10 cellular contexts compared by ENCODE assay signal in genomic region chr17:82350182-82351030, GRCh38. TPM values are rescaled to one million over a fixed set of nuclear protein-coding genes. Genes with fewer than 3 reads are reported as not detected.
DNase-seq lines count a peak whose midpoint lies in the region; ATAC-seq and TF ChIP-seq lines count a peak whose summit lies in the region.
"Had no signal": no experiment of that assay in that cellular context is flagged by ENCODE, and none has a peak within 500 bp of the region (broad histone marks: within the 10 kb centered on the region; RNA-seq: fewer than 3 reads in every experiment).

No MANE protein-coding gene starts in this region.

- no peak for TF ChIP-seq POLR2A in IMR-90 (IDR thresholded peaks at IDR 0.05; ENCODE audit: low read depth, low read length)
- TF ChIP-seq POLR2A in thyroid gland (IDR thresholded peaks at IDR 0.05), result no peak

- H3K4me3 ChIP-seq in IMR-90 (ENCODE audit: insufficient read depth, low read depth, low read length), result no peak overlapping the region
- H3K4me3 ChIP-seq in thyroid gland (replicated peaks in 1 of 3), result no peak overlapping the region

- BruUV-seq in IMR-90 (replicated peaks; lab: Mats Ljungman, UMichigan), result no TSS peak

- peak overlapping the region; percentile 43 for H2AFZ ChIP-seq in IMR-90 (replicated peaks; ENCODE audit: low read length, poor library complexity)

- WGBS in IMR-90 (ENCODE audit: extremely low coverage in 2 of 2, insufficient read length in 1 of 2), 2 experiments, result 96% methylated on average over 8 of the region's 28 CpGs; no CpG with 5 or more reads in 1 of the 2 experiments
- 91 to 92% methylated on average over 16 to 21 of the region's 28 CpGs for WGBS in thyroid gland, 2 donors

- in situ Hi-C loops in IMR-90 (cut with MboI; ENCODE audit: low sequenced_read_pairs), result loop anchor here (5.0 to 10.0 kb wide), 3 partner anchors 57 to 424 kb away; no protein-coding TSS in a partner anchor

- H3K9me3 ChIP-seq in IMR-90 (ENCODE audit: control insufficient read depth, insufficient read depth, low read length) (no peaks in the 10 kb centered on the region), thyroid gland (no peaks in the 10 kb centered on the region)

- no peak overlapping the region for H2BK120ac ChIP-seq in IMR-90 (ENCODE audit: low read depth, low read length)

- H3K27ac ChIP-seq in IMR-90 (ENCODE audit: insufficient read depth, low read length) (no peak overlapping the region), thyroid gland (no peak overlapping the region)

- no peak overlapping the region for H2AK5ac ChIP-seq in IMR-90 (ENCODE audit: low read depth, low read length)

- no peak for TF ChIP-seq CTCF in IMR-90 (conservative IDR thresholded peaks at IDR 0.05; ENCODE audit: low read depth, low read length)
- no peak for TF ChIP-seq CTCF in thyroid gland (IDR thresholded peaks at IDR 0.05)

- dilution Hi-C loops in IMR-90 (cut with HindIII; ENCODE audit: low sequenced_read_pairs, unreplicated experiment), result no loop called here

- DNase-seq in ELR (ENCODE audit: low read depth) (peak; percentile 40), IMR-90 (no peak), DMS53 (lab: John Stamatoyannopoulos, UW) (no peak), thyroid gland (no peak)
- peak; percentile 72 for DNase-seq in activated CD4-positive, alpha-beta T cell treated with anti-CD3 and anti-CD28 coated beads for 48 hours
- peak; percentile 32 for DNase-seq in stimulated activated CD4-positive, alpha-beta T cell treated with anti-CD3 and anti-CD28 coated beads, Interleukin-12 subunit alpha, Interleukin-12 subunit beta, amount 100 ng/mL, for 4 hours
- DNase-seq: effector CD8-positive, alpha-beta T cell; NCI-H2107 had no signal

- ATAC-seq in IMR-90 (ENCODE audit: low read depth) (no peak), GM21619 (IDR thresholded peaks at IDR 0.05; ENCODE audit: unreplicated experiment) (no peak), HG02588 (IDR thresholded peaks at IDR 0.05; ENCODE audit: unreplicated experiment) (no peak)

- H3K36me3 ChIP-seq in IMR-90 (ENCODE audit: control insufficient read depth, insufficient read depth, low read length) (no peaks in the 10 kb centered on the region), thyroid gland (no peaks in the 10 kb centered on the region)

- H3K4me2 ChIP-seq in IMR-90 (ENCODE audit: low read depth, low read length), result no peak overlapping the region

- peaks cover 7% of the 10 kb centered on the region; the same call in 1 of the 2 replicates for H4K20me1 ChIP-seq in IMR-90 (ENCODE audit: insufficient read depth, low read length)

- intact Hi-C loops in IMR-90 (cut with micrococcal nuclease) (loop anchor here (1.0 kb wide), 1 partner anchor 144 kb away; no protein-coding TSS in a partner anchor), thyroid gland (cut with DNase I) (loop anchor here (5.0 to 10.0 kb wide), 2 partner anchors 202 to 424 kb away; no protein-coding TSS in a partner anchor)

- no peak overlapping the region for H2BK5ac ChIP-seq in IMR-90 (ENCODE audit: low read depth, low read length, poor library complexity, severe bottlenecking)

- no peak overlapping the region for H4K91ac ChIP-seq in IMR-90 (ENCODE audit: insufficient read depth, low read depth, low read length)

- no peak overlapping the region for H4K5ac ChIP-seq in IMR-90 (ENCODE audit: low read depth, low read length)

- H4K8ac ChIP-seq in IMR-90 (ENCODE audit: low read depth in 2 of 2, low read length in 2 of 2), result no peak overlapping the region

- no peak overlapping the region for H3K9ac ChIP-seq in IMR-90 (ENCODE audit: low read depth, low read length)

- no peak overlapping the region for H3K56ac ChIP-seq in IMR-90 (ENCODE audit: extremely low read depth, insufficient read depth, low read length)

- H3K4me1 ChIP-seq in IMR-90 (ENCODE audit: control insufficient read depth, insufficient read depth, low read length) (peaks cover under 1% of the 10 kb centered on the region; the same call in 1 of the 2 replicates), thyroid gland (peaks cover 3 to 18% of the 10 kb centered on the region in 2 donors)

- POLR2A ChIA-PET in IMR-90 (lab: Charles Lee; ENCODE audit: unreplicated experiment), result no interaction called here

- H2BK20ac ChIP-seq in IMR-90 (ENCODE audit: low read depth, low read length), result no peak overlapping the region

- TF ChIP-seq RAD21 in IMR-90 (IDR thresholded peaks at IDR 0.05; ENCODE audit: low read length), result no peak

- no peak overlapping the region for H3K14ac ChIP-seq in IMR-90 (replicated peaks; ENCODE audit: low read depth, low read length)

- no peak overlapping the region for H2BK15ac ChIP-seq in IMR-90 (ENCODE audit: low read depth, low read length)

- H3K18ac ChIP-seq in IMR-90 (ENCODE audit: low read depth, low read length), result no peak overlapping the region

- no peaks in the 10 kb centered on the region for H3K9me1 ChIP-seq in IMR-90 (ENCODE audit: insufficient read depth, low read length)

- no peaks in the 10 kb centered on the region for H3K79me1 ChIP-seq in IMR-90 (ENCODE audit: low read depth in 1 of 2, low read length in 2 of 2)

- H3K27me3 ChIP-seq in IMR-90 (ENCODE audit: control insufficient read depth, insufficient read depth, low read length) (peaks cover 19% of the 10 kb centered on the region), thyroid gland (no peaks in the 10 kb centered on the region)

- CTCF ChIA-PET in IMR-90 (lab: Yijun Ruan, JAX), result no interaction called here

- H3K4ac ChIP-seq in IMR-90 (ENCODE audit: low read depth, low read length), result no peak overlapping the region

- H3K23ac ChIP-seq in IMR-90 (ENCODE audit: low read depth, low read length), result no peak overlapping the region

- H2AK9ac ChIP-seq in IMR-90 (replicated peaks; ENCODE audit: low read depth, low read length, poor library complexity), result no peak overlapping the region

TF ChIP-seq in IMR-90, 13 proteins besides CTCF, POLR2A, EP300 and RAD21:
- no peak for TF ChIP-seq RFX5 (IDR thresholded peaks at IDR 0.05; ENCODE audit: low read depth, low read length)
- no peak for TF ChIP-seq CEBPB (IDR thresholded peaks at IDR 0.05; ENCODE audit: low read depth, low read length)
- TF ChIP-seq MAFK (IDR thresholded peaks at IDR 0.05; ENCODE audit: low read depth, low read length), result no peak
- TF ChIP-seq FOS (IDR thresholded peaks at IDR 0.05; ENCODE audit: low read depth, low read length), result no peak
- no peak for TF ChIP-seq SMC3 (IDR thresholded peaks at IDR 0.05; ENCODE audit: low read depth, low read length)
- no peak for TF ChIP-seq CHD1 (IDR thresholded peaks at IDR 0.05; ENCODE audit: low read depth, low read length)
- TF ChIP-seq ELK1 (IDR thresholded peaks at IDR 0.05; ENCODE audit: borderline replicate concordance, low read depth, low read length), result no peak
- no peak for TF ChIP-seq MAZ (IDR thresholded peaks at IDR 0.05; ENCODE audit: borderline replicate concordance, low read depth, low read length)
- TF ChIP-seq BHLHE40 (IDR thresholded peaks at IDR 0.05; ENCODE audit: low read depth, low read length), result no peak
- TF ChIP-seq NFE2L2 (IDR thresholded peaks at IDR 0.05; ENCODE audit: low read depth, low read length), result no peak
- TF ChIP-seq USF2 (IDR thresholded peaks at IDR 0.05; ENCODE audit: low read depth, low read length), result no peak
- no peak for TF ChIP-seq MXI1 (IDR thresholded peaks at IDR 0.05; ENCODE audit: borderline replicate concordance, low read depth, low read length)
- no peak for TF ChIP-seq RCOR1 (IDR thresholded peaks at IDR 0.05; ENCODE audit: insufficient replicate concordance, low read length)

RNA-seq across cellular contexts. Expression of gene TEX19, which starts 8.6 kb away (rescaled TPM):
- total RNA-seq in IMR-90 (2012; rRNA removed), result under 0.01 and 0.28 TPM in 2 replicates
- 0.03 and 0.13 TPM in 2 replicates for polyA plus RNA-seq in IMR-90 (2012; rRNA removed)
- polyA plus RNA-seq in IMR-90 (2012; cell fraction: cytosol; rRNA removed), result 0.05 and 0.06 TPM in 2 replicates
- 0.08 TPM in 1 of 2 replicates, not detected in the other for polyA plus RNA-seq in IMR-90 (2012; cell fraction: nucleus; rRNA removed; ENCODE audit: low replicate concordance)
- total RNA-seq in thyroid gland, result under 1 TPM in 1 of 4 donors, not detected in 3; 0.54 TPM

RNA-seq across cellular contexts. Expression of gene SECTM1, which starts 16.8 kb away (rescaled TPM):
- 1.7 and 2.3 TPM in 2 replicates for total RNA-seq in IMR-90 (2012; rRNA removed)
- polyA plus RNA-seq in IMR-90 (2012; rRNA removed), result 4.4 and 5.2 TPM in 2 replicates
- polyA plus RNA-seq in IMR-90 (2012; cell fraction: cytosol; rRNA removed), result 4.9 and 10.8 TPM in 2 replicates
- 1.2 and 2.4 TPM in 2 replicates for polyA plus RNA-seq in IMR-90 (2012; cell fraction: nucleus; rRNA removed; ENCODE audit: low replicate concordance)
- total RNA-seq in thyroid gland, result 10 to 100 TPM in 1 of 4 donors, 1 to 10 TPM in 3; 4.1 to 15.3 (median 5.1) TPM

RNA-seq across cellular contexts. Expression of gene UTS2R, which starts 21.2 kb away (rescaled TPM):
- not detected in 2 replicates for total RNA-seq in IMR-90 (2012; rRNA removed)
- polyA plus RNA-seq in IMR-90 (2012; rRNA removed), result not detected in 2 replicates
- not detected in 2 replicates for polyA plus RNA-seq in IMR-90 (2012; cell fraction: cytosol; rRNA removed)
- not detected in 2 replicates for polyA plus RNA-seq in IMR-90 (2012; cell fraction: nucleus; rRNA removed; ENCODE audit: low replicate concordance)
- 1 to 10 TPM in 3 of 4 donors, under 1 TPM in 1; 0.22 to 6.6 (median 3.9) TPM for total RNA-seq in thyroid gland

RNA-seq across cellular contexts. Expression of gene CD7, which starts 33.0 kb away (rescaled TPM):
- total RNA-seq in IMR-90 (2012; rRNA removed) (not detected in 2 replicates), thyroid gland (1 to 10 TPM in 2 of 4 donors, under 1 TPM in 1, not detected in 1; 0.45 to 3.0 (median 2.5) TPM)
- not detected in 2 replicates for polyA plus RNA-seq in IMR-90 (2012; rRNA removed)
- 0.18 TPM in 1 of 2 replicates, not detected in the other for polyA plus RNA-seq in IMR-90 (2012; cell fraction: cytosol; rRNA removed)
- 0.12 and 0.16 TPM in 2 replicates for polyA plus RNA-seq in IMR-90 (2012; cell fraction: nucleus; rRNA removed; ENCODE audit: low replicate concordance)

Comparison
In these comparisons a context has a peak if more than half of its experiments do, and no peak if none do; other contexts are left out.
1. DNase-seq: peak in ELR (single experiment), activated CD4-positive, alpha-beta T cell treated with anti-CD3 and anti-CD28 coated beads for 48 hours (single experiment) and stimulated activated CD4-positive, alpha-beta T cell treated with anti-CD3 and anti-CD28 coated beads, Interleukin-12 subunit alpha, Interleukin-12 subunit beta, amount 100 ng/mL, for 4 hours (single experiment); none in IMR-90 (single experiment), DMS53 (single experiment) and thyroid gland (0 of 2).